ENCODE assay signal across 8 cellular contexts in the genomic region with DNA sequence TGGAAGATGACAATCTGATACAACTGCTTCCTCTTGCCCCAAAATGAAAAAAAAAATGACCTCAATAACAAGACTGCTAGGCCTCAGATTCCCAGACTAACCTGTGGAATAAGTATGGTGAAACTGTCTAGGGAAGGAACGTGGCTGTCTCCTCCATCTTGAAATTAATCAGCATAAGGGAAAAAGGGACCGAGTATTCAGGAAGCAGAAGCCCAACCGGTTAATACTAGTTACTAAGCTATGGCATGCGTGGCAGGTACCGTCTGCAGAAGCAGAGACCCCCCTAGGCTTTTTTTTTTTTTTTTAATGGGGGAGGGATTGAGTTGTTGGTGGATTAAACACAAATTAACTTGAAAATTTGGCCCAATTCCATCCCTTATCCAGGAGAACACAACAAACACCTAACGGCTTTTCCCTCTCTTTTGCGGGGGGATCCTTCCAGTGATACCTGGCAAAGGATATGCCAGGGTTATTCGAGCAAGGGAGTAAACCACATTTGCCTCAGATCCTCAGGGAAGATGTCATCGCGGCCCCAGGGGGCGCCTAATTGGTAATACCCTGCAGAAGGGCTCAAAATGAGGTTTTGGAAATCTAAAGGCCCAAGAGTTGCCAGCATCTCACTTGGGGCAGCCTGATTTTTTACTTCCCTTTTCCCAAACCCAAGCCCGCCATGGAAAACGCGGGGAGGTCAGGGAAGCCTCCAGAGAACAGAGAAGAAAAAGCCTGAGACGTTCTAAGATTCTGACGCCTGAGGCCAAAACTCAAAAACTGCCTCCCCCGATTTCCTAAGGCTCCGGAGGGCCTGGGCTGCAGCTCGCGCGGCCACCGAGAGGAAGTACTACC. TPM values are rescaled to one million over a fixed set of nuclear protein-coding genes. Genes with fewer than 3 reads are reported as not detected.
DNase-seq lines count a peak whose midpoint lies in the region; ATAC-seq and TF ChIP-seq lines count a peak whose summit lies in the region.

No MANE protein-coding gene starts in this region.

- no peak for TF ChIP-seq CTCF in CD8-positive, alpha-beta T cell (IDR thresholded peaks at IDR 0.05)
- no peak for TF ChIP-seq CTCF in omental fat pad (IDR thresholded peaks at IDR 0.05)

- H3K4me3 Mint-ChIP-seq in CD8-positive, alpha-beta T cell: peak overlapping the region; percentile 99

- DNase-seq in CD8-positive, alpha-beta T cell: peak in 2 of 7 experiments; percentile 0 to 19
- DNase-seq in H7 (peak; percentile 36), NCI-H748 treated with DMSO at 0.1 percent for 48 hours (lab: John Stamatoyannopoulos, UW) (peak; percentile 12), amniotic stem cell (lab: John Stamatoyannopoulos, UW) (peak; percentile 0), skeletal muscle cell (ENCODE audit: low read depth) (no peak), omental fat pad (ENCODE audit: low spot score) (no peak)

- intact Hi-C loops in CD8-positive, alpha-beta T cell (cut with DNase I, micrococcal nuclease): loop anchor here (1.0 to 10.0 kb wide), 11 partner anchors 321 to 1561 kb away; a partner anchor contains a TSS

- H3K36me3 Mint-ChIP-seq in CD8-positive, alpha-beta T cell: peaks cover 23% of the 10 kb centered on the region

- no peaks in the 10 kb centered on the region for H3K36me3 ChIP-seq in CD8-positive, alpha-beta T cell (ENCODE audit: insufficient read depth, low read length)
- H3K36me3 ChIP-seq in H7 (replicated peaks; ENCODE audit: control insufficient read depth, insufficient read depth, low read length): no peaks in the 10 kb centered on the region
- peaks cover 3% of the 10 kb centered on the region for H3K36me3 ChIP-seq in iPS-15b (ENCODE audit: control insufficient read depth, insufficient read depth, low read length)

- no peaks in the 10 kb centered on the region for H3K27me3 Mint-ChIP-seq in CD8-positive, alpha-beta T cell (ENCODE audit: low read depth)

- peak overlapping the region; percentile 64 for H3K4me3 ChIP-seq in CD8-positive, alpha-beta T cell (ENCODE audit: low read depth, low read length)
- H3K4me3 ChIP-seq in H7 (ENCODE audit: insufficient read depth, low read depth, low read length) (peak overlapping the region; percentile 79), iPS-15b (ENCODE audit: low read depth, low read length) (peak overlapping the region; percentile 83), skeletal muscle cell (ENCODE audit: low read depth, low read length) (peak overlapping the region; percentile 78)

- no peaks in the 10 kb centered on the region for H3K27me3 ChIP-seq in CD8-positive, alpha-beta T cell (ENCODE audit: insufficient read depth, low read length)
- H3K27me3 ChIP-seq in H7 (ENCODE audit: control insufficient read depth, insufficient read depth, low read length) (no peaks in the 10 kb centered on the region), iPS-15b (ENCODE audit: control insufficient read depth, insufficient read depth, low read length) (no peaks in the 10 kb centered on the region)

- H3K27ac Mint-ChIP-seq in CD8-positive, alpha-beta T cell: peak overlapping the region; percentile 100

- H3K4me1 Mint-ChIP-seq in CD8-positive, alpha-beta T cell (ENCODE audit: low read depth): peaks cover 27% of the 10 kb centered on the region

- POLR2A ChIA-PET in CD8-positive, alpha-beta T cell (lab: Charles Lee): interaction anchor here (0.7 to 1.6 kb wide), 2 partner anchors 321 to 1400 kb away, joined by 3 to 6 read pairs; no protein-coding TSS in a partner anchor

- peak overlapping the region; percentile 100 for H3K27ac ChIP-seq in CD8-positive, alpha-beta T cell (ENCODE audit: low read depth, low read length)

- CTCF ChIA-PET in CD8-positive, alpha-beta T cell (lab: Charles Lee): no interaction called here

- H3K9ac ChIP-seq in iPS-15b (ENCODE audit: low read depth, low read length): peak overlapping the region; percentile 94

- ATAC-seq in CD8-positive, alpha-beta T cell: no peak
- ATAC-seq in omental fat pad (ENCODE audit: low FRiP score) (no peak), HG03095 (IDR thresholded peaks at IDR 0.05; ENCODE audit: unreplicated experiment) (no peak)

- H3K4me1 ChIP-seq in CD8-positive, alpha-beta T cell (ENCODE audit: insufficient read depth, low read length): peaks cover 16% of the 10 kb centered on the region
- no peaks in the 10 kb centered on the region for H3K4me1 ChIP-seq in iPS-15b (ENCODE audit: control insufficient read depth, insufficient read depth, low read length)

- H3K9me3 ChIP-seq in CD8-positive, alpha-beta T cell (ENCODE audit: low read length): no peaks in the 10 kb centered on the region
- no peaks in the 10 kb centered on the region for H3K9me3 ChIP-seq in iPS-15b (ENCODE audit: control insufficient read depth, insufficient read depth, low read length)

- H3K9me3 Mint-ChIP-seq in CD8-positive, alpha-beta T cell: no peaks in the 10 kb centered on the region

RNA-seq across cellular contexts. Expression of a gene that starts 0.9 kb away (rescaled TPM):
- 10 to 100 TPM; 71.0 to 76.2 TPM for total RNA-seq in CD8-positive, alpha-beta T cell
- total RNA-seq in H7 (2014; rRNA removed; shearing (Covaris generic)): 25.9 and 37.1 TPM in 2 replicates
- total RNA-seq in omental fat pad: 10 to 100 TPM; 25.7 to 62.2 (median 35.5) TPM

Comparison
In these comparisons a context has a peak if more than half of its experiments do, and no peak if none do; other contexts are left out.
1. DNase-seq: peak in H7 (single experiment), NCI-H748 treated with DMSO at 0.1 percent for 48 hours (single experiment) and amniotic stem cell (single experiment); none in skeletal muscle cell (single experiment) and omental fat pad (single experiment).
2. Peak in every context shown above with its lines, with median percentiles within 50 percentile points of each other: H3K4me3 ChIP-seq.